8 cellular contexts compared by ENCODE assay signal in the genomic region with DNA sequence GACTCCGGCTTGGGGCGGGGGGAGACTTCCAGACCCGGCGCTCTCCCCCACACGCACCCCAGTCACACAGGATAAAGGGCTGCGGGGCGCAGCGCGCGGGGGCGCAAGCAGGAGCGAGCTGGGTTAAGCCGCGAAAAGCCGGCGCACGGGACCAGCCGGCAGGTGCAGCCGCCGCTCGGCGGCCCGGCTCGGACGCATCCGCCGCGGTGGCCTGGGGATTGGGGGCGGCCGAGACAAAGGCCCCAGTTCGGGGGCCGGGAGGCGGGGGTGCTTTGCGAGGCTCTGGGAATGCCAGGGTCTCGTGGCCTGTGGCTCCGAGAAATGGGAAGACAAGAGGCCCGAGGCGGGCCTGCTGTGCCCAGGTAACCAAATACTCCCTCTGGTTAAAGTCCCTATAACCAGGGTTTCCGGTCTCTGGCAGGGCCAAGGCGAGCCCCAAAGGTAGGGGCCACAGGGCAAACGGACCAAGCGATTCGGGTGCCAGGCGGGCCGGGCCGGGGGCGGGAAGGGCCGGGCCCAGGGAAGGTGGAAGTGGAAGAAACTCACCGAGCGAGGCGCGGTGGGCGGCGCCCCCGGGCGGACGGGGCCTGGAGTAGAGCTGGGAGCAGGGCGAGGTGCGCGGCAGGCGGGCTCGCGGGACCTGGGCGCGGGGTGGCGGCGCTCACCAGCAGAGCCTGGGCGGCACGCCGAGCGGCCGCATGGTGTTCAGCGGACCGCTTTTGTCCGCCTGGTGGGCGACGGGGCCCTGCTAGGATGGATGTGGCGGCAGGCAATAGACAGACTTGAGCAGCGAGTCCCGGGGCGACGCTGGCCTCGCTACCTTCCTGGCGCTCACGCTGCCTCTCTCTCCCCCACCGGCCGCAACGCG. TPM values are rescaled to one million over a fixed set of nuclear protein-coding genes. Genes with fewer than 3 reads are reported as not detected.
DNase-seq lines count a peak whose midpoint lies in the region; ATAC-seq and TF ChIP-seq lines count a peak whose summit lies in the region.

A gene (minus strand): TSS at position 849 of the 868 bp plus-strand sequence. CDS start 6,170 bp downstream, outside the sequence.

- H3K23ac ChIP-seq in neuronal stem cell (ENCODE audit: low read depth, low read length, poor library complexity): peak within 1 kb of the TSS; percentile 86

- peak; percentile 74 for TF ChIP-seq POLR2A in NB4 (IDR thresholded peaks at IDR 0.05; ENCODE audit: extremely low read depth, insufficient read length)

- ATAC-seq in GM21723 (IDR thresholded peaks at IDR 0.05; ENCODE audit: unreplicated experiment) (no peak), GM19351 (IDR thresholded peaks at IDR 0.05; ENCODE audit: unreplicated experiment) (no peak)

- H3K14ac ChIP-seq in neuronal stem cell (ENCODE audit: low read length): peak within 1 kb of the TSS; percentile 31

- no peak for TF ChIP-seq CTCF in NB4 (IDR thresholded peaks at IDR 0.05; ENCODE audit: low read depth, low read length)
- TF ChIP-seq CTCF in coronary artery (IDR thresholded peaks at IDR 0.05): no peak

- WGBS in neuronal stem cell (ENCODE audit: extremely low coverage in 2 of 2, insufficient read length in 2 of 2, insufficient replicate concordance in 1 of 2), 2 donors: no CpG with 5 or more reads among the region's 89 CpGs

- H3K79me1 ChIP-seq in neuronal stem cell (ENCODE audit: low read depth, low read length): peaks cover 2% of the 10 kb centered on the region

- H2BK5ac ChIP-seq in neuronal stem cell (ENCODE audit: low read length): no peak within 1 kb of the TSS

- H3K4me3 ChIP-seq in NB4 (ENCODE audit: low read depth, low read length) (peak within 1 kb of the TSS; percentile 88), coronary artery (peak within 1 kb of the TSS; percentile 43), neuronal stem cell (ENCODE audit: low read length in 2 of 2) (no peak within 1 kb of the TSS)

- DNase-seq in DMS53 (lab: John Stamatoyannopoulos, UW) (peak; percentile 71), NB4 (ENCODE audit: low read depth) (peak; percentile 84), coronary artery (ENCODE audit: low spot score) (peak; percentile 53), neuronal stem cell (ENCODE audit: low spot score) (no peak), COLO829 (ENCODE audit: low spot score) (no peak), RKO (ENCODE audit: low spot score) (no peak)

- peak within 1 kb of the TSS; percentile 4 for H3K4me2 ChIP-seq in neuronal stem cell (ENCODE audit: insufficient read depth, low read length, poor library complexity, severe bottlenecking)

- H3K36me3 ChIP-seq in neuronal stem cell (replicated peaks in 1 of 2; ENCODE audit: control insufficient read depth in 2 of 2, insufficient read depth in 2 of 2, low read length in 2 of 2): no peaks in the 10 kb centered on the region

- peaks cover 26 to 29% of the 10 kb centered on the region in 2 donors for H3K4me1 ChIP-seq in neuronal stem cell (ENCODE audit: control insufficient read depth in 2 of 2, insufficient read depth in 1 of 2, low read depth in 1 of 2, low read length in 2 of 2)

- no peak within 1 kb of the TSS for H2BK15ac ChIP-seq in neuronal stem cell (ENCODE audit: low read length)

- H3K4ac ChIP-seq in neuronal stem cell (ENCODE audit: low read length): no peak within 1 kb of the TSS

- H2BK12ac ChIP-seq in neuronal stem cell (ENCODE audit: low read length): no peak within 1 kb of the TSS

- peak within 1 kb of the TSS; percentile 67 for H3K18ac ChIP-seq in neuronal stem cell (ENCODE audit: low read length)

- H4K8ac ChIP-seq in neuronal stem cell (ENCODE audit: low read depth, low read length): no peak within 1 kb of the TSS

- no peak within 1 kb of the TSS for H4K91ac ChIP-seq in neuronal stem cell (ENCODE audit: low read depth, low read length, poor library complexity)

- H3K27me3 ChIP-seq in neuronal stem cell (ENCODE audit: control insufficient read depth in 3 of 3, insufficient read depth in 3 of 3, low read depth in 1 of 3, low read length in 3 of 3): peaks cover 91 to 100% (median 99%) of the 10 kb centered on the region in 3 experiments

- H2BK120ac ChIP-seq in neuronal stem cell (ENCODE audit: low read depth, low read length): no peak within 1 kb of the TSS

- H3K9ac ChIP-seq in neuronal stem cell (ENCODE audit: low read depth, low read length, poor library complexity): no peak within 1 kb of the TSS

- H3K9me3 ChIP-seq in neuronal stem cell (replicated peaks in 1 of 2; ENCODE audit: control insufficient read depth in 2 of 2, insufficient read depth in 1 of 2, low read depth in 1 of 2, low read length in 2 of 2): peaks cover 0 to 9% of the 10 kb centered on the region in 2 donors

- peak within 1 kb of the TSS; percentile 73 for H2AK5ac ChIP-seq in neuronal stem cell (ENCODE audit: low read depth, low read length)

- H2AFZ ChIP-seq in neuronal stem cell (ENCODE audit: low read length): peak within 1 kb of the TSS; percentile 63

- no peak within 1 kb of the TSS for H3K27ac ChIP-seq in coronary artery
- no peak within 1 kb of the TSS for H3K27ac ChIP-seq in neuronal stem cell (replicated peaks; ENCODE audit: low read length)

RNA-seq across cellular contexts. Expression of the gene that starts here (rescaled TPM):
- polyA plus RNA-seq in neuronal stem cell (2013, experiment 1 of 2): 0.03 TPM
- 0.04 TPM for polyA plus RNA-seq in neuronal stem cell (2013, experiment 2 of 2)

Comparison
In these comparisons a context has a peak if more than half of its experiments do, and no peak if none do; other contexts are left out.
1. DNase-seq: peak in DMS53 (single experiment), NB4 (single experiment) and coronary artery (single experiment); none in neuronal stem cell (single experiment), COLO829 (single experiment) and RKO (single experiment).
2. H3K4me3 ChIP-seq: peak in NB4 (single experiment) and coronary artery (single experiment); none in neuronal stem cell (0 of 2).